Comparison of ENCODE assay signal across 1 cellular context in the genomic region with DNA sequence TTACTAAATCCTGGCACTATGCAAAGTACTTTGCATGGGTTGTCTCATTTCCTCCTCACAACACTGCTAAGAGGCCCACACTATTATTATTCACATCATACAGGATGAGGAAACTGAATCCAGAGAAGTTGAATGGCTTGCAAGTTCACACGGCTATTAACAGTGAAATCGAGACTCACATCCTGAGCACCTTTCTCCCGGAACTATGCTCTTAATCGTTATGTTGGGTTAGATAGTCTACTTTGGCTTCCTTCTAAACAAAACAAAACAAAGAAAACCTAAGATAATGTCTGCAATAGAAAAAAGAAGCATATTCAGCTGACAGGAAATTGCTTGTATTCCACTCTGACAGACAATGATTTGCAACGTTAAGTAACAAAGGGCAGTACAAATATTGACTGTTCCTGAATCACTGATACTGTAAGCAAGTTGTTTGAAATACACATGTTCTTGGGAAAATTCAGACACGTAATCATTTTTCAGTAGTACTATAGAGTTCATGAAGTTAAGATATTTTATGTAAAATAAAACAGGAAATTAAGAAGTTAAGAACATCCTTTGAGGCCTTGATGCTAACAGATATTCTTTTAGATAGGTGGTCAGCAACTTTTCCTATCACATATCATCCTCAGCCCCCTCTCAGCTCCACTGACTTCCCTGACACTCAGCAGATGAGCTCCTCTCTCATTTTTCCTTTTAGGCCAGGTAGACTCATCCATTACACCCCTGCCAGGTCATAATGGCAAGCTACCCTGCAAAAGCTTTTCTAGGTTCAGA.
TF ChIP-seq lines count a peak whose summit lies in the region.

No MANE protein-coding gene starts in this region.

TF ChIP-seq in HepG2, 621 proteins besides CTCF, POLR2A, EP300 and RAD21 (continues in another document):
- TF ChIP-seq ZNF496 (CRISPR knock-in tag; IDR thresholded peaks at IDR 0.05; ENCODE audit: insufficient replicate concordance) (no peak), HHEX (CRISPR knock-in tag; IDR thresholded peaks at IDR 0.05) (peak; percentile 68), FOXP4 (CRISPR knock-in tag; IDR thresholded peaks at IDR 0.05) (peak; percentile 32; the same call in 1 of the 2 replicates), MZF1 (CRISPR knock-in tag; IDR thresholded peaks at IDR 0.05; ENCODE audit: borderline replicate concordance) (no peak), CEBPB (IDR thresholded peaks at IDR 0.05; ENCODE audit: borderline replicate concordance, low read depth, low read length) (0 out of 2 replicates have a peak, but pooled peaks have one; percentile 17), SKI (IDR thresholded peaks at IDR 0.05; ENCODE audit: partially characterized antibody) (peak; percentile 50), HMG20A (CRISPR knock-in tag; IDR thresholded peaks at IDR 0.05; ENCODE audit: borderline replicate concordance) (peak; percentile 69; the same call in 1 of the 2 replicates), RARA (CRISPR knock-in tag; IDR thresholded peaks at IDR 0.05) (peak; percentile 86), SAP130 (CRISPR knock-in tag; IDR thresholded peaks at IDR 0.05; ENCODE audit: low read depth) (peak; percentile 55; the same call in 1 of the 2 replicates), ARID5B (CRISPR knock-in tag; IDR thresholded peaks at IDR 0.05) (peak; percentile 92), CEBPG (CRISPR knock-in tag; IDR thresholded peaks at IDR 0.05) (peak; percentile 38; the same call in 1 of the 2 replicates), ZNF776 (CRISPR knock-in tag; IDR thresholded peaks at IDR 0.05) (no peak), SOX5 (CRISPR knock-in tag; IDR thresholded peaks at IDR 0.05; ENCODE audit: borderline replicate concordance) (peak; percentile 98), KLF12 (CRISPR knock-in tag; IDR thresholded peaks at IDR 0.05; ENCODE audit: borderline replicate concordance) (no peak), FOXA3 (CRISPR knock-in tag; IDR thresholded peaks at IDR 0.05) (peak; percentile 84), ZNF761 (CRISPR knock-in tag; conservative IDR thresholded peaks at IDR 0.05) (no peak), FOXA1 (IDR thresholded peaks at IDR 0.05) (no peak), FOXA1 (CRISPR knock-in tag; IDR thresholded peaks at IDR 0.05) (peak; percentile 21; the same call in 1 of the 2 replicates), CC2D1A (CRISPR knock-in tag; IDR thresholded peaks at IDR 0.05) (no peak), RXRB (CRISPR knock-in tag; IDR thresholded peaks at IDR 0.05; ENCODE audit: borderline replicate concordance) (peak; percentile 47; the same call in 1 of the 2 replicates), ZIK1 (CRISPR knock-in tag; IDR thresholded peaks at IDR 0.05; ENCODE audit: borderline replicate concordance, low read depth) (no peak), RBFOX2 (IDR thresholded peaks at IDR 0.05; ENCODE audit: low read depth, low read length) (no peak), HIC2 (CRISPR knock-in tag; IDR thresholded peaks at IDR 0.05; ENCODE audit: low read depth) (no peak), ZSCAN9 (CRISPR knock-in tag; IDR thresholded peaks at IDR 0.05; ENCODE audit: borderline replicate concordance) (0 out of 2 replicates have a peak, but pooled peaks have one; percentile 33), TCF7 (IDR thresholded peaks at IDR 0.05; ENCODE audit: low read depth) (peak; percentile 21; the same call in 1 of the 2 replicates), GATAD2A (CRISPR knock-in tag; IDR thresholded peaks at IDR 0.05) (peak; percentile 69; the same call in 1 of the 2 replicates), MIXL1 (CRISPR knock-in tag; IDR thresholded peaks at IDR 0.05) (0 out of 2 replicates have a peak, but pooled peaks have one; percentile 56), TMF1 (CRISPR knock-in tag; IDR thresholded peaks at IDR 0.05; ENCODE audit: low read depth) (no peak), SOX13 (IDR thresholded peaks at IDR 0.05) (peak; percentile 66; the same call in 1 of the 2 replicates), SOX13 (CRISPR knock-in tag; conservative IDR thresholded peaks at IDR 0.05 in 1 of 2, IDR thresholded peaks at IDR 0.05 in 1 of 2) (peak in 1 of 2 experiments; percentile 91; a peak in 2 of 4 replicates), BCL6 (CRISPR knock-in tag; IDR thresholded peaks at IDR 0.05) (peak; percentile 97), ETV5 (CRISPR knock-in tag; IDR thresholded peaks at IDR 0.05; ENCODE audit: borderline replicate concordance) (peak; percentile 65; the same call in 1 of the 2 replicates), MAFK (conservative IDR thresholded peaks at IDR 0.05 in 1 of 2, IDR thresholded peaks at IDR 0.05 in 1 of 2; ENCODE audit: low read length in 2 of 2) (peak; percentile 48 to 63; a peak in 3 of 4 replicates), CREM (IDR thresholded peaks at IDR 0.05) (peak; percentile 46), CREM (CRISPR knock-in tag; IDR thresholded peaks at IDR 0.05) (no peak)
- TF ChIP-seq, protein P1, sequence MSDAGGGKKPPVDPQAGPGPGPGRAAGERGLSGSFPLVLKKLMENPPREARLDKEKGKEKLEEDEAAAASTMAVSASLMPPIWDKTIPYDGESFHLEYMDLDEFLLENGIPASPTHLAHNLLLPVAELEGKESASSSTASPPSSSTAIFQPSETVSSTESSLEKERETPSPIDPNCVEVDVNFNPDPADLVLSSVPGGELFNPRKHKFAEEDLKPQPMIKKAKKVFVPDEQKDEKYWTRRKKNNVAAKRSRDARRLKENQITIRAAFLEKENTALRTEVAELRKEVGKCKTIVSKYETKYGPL (CRISPR knock-in tag; IDR thresholded peaks at IDR 0.05), result no peak
- TF ChIP-seq, protein P2, sequence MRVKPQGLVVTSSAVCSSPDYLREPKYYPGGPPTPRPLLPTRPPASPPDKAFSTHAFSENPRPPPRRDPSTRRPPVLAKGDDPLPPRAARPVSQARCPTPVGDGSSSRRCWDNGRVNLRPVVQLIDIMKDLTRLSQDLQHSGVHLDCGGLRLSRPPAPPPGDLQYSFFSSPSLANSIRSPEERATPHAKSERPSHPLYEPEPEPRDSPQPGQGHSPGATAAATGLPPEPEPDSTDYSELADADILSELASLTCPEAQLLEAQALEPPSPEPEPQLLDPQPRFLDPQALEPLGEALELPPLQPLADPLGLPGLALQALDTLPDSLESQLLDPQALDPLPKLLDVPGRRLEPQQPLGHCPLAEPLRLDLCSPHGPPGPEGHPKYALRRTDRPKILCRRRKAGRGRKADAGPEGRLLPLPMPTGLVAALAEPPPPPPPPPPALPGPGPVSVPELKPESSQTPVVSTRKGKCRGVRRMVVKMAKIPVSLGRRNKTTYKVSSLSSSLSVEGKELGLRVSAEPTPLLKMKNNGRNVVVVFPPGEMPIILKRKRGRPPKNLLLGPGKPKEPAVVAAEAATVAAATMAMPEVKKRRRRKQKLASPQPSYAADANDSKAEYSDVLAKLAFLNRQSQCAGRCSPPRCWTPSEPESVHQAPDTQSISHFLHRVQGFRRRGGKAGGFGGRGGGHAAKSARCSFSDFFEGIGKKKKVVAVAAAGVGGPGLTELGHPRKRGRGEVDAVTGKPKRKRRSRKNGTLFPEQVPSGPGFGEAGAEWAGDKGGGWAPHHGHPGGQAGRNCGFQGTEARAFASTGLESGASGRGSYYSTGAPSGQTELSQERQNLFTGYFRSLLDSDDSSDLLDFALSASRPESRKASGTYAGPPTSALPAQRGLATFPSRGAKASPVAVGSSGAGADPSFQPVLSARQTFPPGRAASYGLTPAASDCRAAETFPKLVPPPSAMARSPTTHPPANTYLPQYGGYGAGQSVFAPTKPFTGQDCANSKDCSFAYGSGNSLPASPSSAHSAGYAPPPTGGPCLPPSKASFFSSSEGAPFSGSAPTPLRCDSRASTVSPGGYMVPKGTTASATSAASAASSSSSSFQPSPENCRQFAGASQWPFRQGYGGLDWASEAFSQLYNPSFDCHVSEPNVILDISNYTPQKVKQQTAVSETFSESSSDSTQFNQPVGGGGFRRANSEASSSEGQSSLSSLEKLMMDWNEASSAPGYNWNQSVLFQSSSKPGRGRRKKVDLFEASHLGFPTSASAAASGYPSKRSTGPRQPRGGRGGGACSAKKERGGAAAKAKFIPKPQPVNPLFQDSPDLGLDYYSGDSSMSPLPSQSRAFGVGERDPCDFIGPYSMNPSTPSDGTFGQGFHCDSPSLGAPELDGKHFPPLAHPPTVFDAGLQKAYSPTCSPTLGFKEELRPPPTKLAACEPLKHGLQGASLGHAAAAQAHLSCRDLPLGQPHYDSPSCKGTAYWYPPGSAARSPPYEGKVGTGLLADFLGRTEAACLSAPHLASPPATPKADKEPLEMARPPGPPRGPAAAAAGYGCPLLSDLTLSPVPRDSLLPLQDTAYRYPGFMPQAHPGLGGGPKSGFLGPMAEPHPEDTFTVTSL (CRISPR knock-in tag; IDR thresholded peaks at IDR 0.05; ENCODE audit: borderline replicate concordance), result peak; percentile 70; the same call in 1 of the 2 replicates
- TF ChIP-seq, protein P3, sequence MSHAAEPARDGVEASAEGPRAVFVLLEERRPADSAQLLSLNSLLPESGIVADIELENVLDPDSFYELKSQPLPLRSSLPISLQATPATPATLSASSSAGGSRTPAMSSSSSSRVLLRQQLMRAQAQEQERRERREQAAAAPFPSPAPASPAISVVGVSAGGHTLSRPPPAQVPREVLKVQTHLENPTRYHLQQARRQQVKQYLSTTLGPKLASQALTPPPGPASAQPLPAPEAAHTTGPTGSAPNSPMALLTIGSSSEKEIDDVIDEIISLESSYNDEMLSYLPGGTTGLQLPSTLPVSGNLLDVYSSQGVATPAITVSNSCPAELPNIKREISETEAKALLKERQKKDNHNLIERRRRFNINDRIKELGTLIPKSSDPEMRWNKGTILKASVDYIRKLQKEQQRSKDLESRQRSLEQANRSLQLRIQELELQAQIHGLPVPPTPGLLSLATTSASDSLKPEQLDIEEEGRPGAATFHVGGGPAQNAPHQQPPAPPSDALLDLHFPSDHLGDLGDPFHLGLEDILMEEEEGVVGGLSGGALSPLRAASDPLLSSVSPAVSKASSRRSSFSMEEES (CRISPR knock-in tag; IDR thresholded peaks at IDR 0.05), result peak; percentile 41; the same call in 1 of the 2 replicates
- TF ChIP-seq, protein P4, sequence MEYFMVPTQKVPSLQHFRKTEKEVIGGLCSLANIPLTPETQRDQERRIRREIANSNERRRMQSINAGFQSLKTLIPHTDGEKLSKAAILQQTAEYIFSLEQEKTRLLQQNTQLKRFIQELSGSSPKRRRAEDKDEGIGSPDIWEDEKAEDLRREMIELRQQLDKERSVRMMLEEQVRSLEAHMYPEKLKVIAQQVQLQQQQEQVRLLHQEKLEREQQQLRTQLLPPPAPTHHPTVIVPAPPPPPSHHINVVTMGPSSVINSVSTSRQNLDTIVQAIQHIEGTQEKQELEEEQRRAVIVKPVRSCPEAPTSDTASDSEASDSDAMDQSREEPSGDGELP (IDR thresholded peaks at IDR 0.05; ENCODE audit: borderline replicate concordance, low read depth), result peak; percentile 74; the same call in 1 of the 2 replicates
- TF ChIP-seq, protein P5, sequence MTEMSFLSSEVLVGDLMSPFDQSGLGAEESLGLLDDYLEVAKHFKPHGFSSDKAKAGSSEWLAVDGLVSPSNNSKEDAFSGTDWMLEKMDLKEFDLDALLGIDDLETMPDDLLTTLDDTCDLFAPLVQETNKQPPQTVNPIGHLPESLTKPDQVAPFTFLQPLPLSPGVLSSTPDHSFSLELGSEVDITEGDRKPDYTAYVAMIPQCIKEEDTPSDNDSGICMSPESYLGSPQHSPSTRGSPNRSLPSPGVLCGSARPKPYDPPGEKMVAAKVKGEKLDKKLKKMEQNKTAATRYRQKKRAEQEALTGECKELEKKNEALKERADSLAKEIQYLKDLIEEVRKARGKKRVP (CRISPR knock-in tag; IDR thresholded peaks at IDR 0.05), result peak in 1 of 2 experiments; percentile 19; a peak in 1 of 4 replicates
